Comparison of ENCODE assay signal across 1 cellular context in the genomic region with DNA sequence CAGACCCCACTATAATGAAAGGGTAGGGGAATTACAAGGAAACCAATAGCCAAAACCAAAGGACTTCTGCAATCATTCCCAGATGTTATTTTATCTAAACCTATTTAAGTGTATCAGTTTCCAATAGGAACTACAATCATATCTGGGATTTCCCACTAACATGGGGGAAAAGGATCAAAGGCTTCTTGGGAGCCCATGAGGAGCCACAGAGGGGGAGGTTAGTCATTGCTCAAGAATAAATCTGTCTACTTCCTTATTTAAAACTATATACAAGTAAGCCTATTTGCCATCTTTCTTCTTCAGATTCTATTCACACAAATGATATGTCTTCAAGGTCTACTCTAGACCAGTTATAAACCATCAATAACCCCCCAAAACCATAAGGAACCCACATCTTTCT.
TF ChIP-seq lines count a peak whose summit lies in the region.

No MANE protein-coding gene starts in this region.

TF ChIP-seq in A549, 52 proteins besides CTCF, POLR2A, EP300 and RAD21 (continued from another document):
- TF ChIP-seq FOSL2 (IDR thresholded peaks at IDR 0.05) = no peak
- no peak for TF ChIP-seq FOSL2 (CRISPR knock-in tag; IDR thresholded peaks at IDR 0.05)
- no peak for TF ChIP-seq TP53 (CRISPR knock-in tag; IDR thresholded peaks at IDR 0.05)
- no peak for TF ChIP-seq POLR2AphosphoS2 (conservative IDR thresholded peaks at IDR 0.05; ENCODE audit: low read length)
- no peak for TF ChIP-seq JUN (IDR thresholded peaks at IDR 0.05)
- TF ChIP-seq ZC3H11A (IDR thresholded peaks at IDR 0.05) = no peak
- TF ChIP-seq ZSCAN20 (CRISPR knock-in tag; IDR thresholded peaks at IDR 0.05) = no peak
- no peak for TF ChIP-seq RFX5 (IDR thresholded peaks at IDR 0.05)
- no peak for TF ChIP-seq BHLHE40 (IDR thresholded peaks at IDR 0.05; ENCODE audit: low read depth, low read length)
- TF ChIP-seq, protein P1, sequence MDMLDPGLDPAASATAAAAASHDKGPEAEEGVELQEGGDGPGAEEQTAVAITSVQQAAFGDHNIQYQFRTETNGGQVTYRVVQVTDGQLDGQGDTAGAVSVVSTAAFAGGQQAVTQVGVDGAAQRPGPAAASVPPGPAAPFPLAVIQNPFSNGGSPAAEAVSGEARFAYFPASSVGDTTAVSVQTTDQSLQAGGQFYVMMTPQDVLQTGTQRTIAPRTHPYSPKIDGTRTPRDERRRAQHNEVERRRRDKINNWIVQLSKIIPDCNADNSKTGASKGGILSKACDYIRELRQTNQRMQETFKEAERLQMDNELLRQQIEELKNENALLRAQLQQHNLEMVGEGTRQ (IDR thresholded peaks at IDR 0.05) = no peak
- TF ChIP-seq HOXB5 (CRISPR knock-in tag; IDR thresholded peaks at IDR 0.05) = no peak
